In genomic region chr11:76277298-76278175, GRCh38 we compare ENCODE assay signal across 22 cellular contexts.
DNase-seq lines count a peak whose midpoint lies in the region; ATAC-seq and TF ChIP-seq lines count a peak whose summit lies in the region.
"Had no signal": no experiment of that assay in that cellular context is flagged by ENCODE, and none has a peak within 500 bp of the region (broad histone marks: within the 10 kb centered on the region; RNA-seq: fewer than 3 reads in every experiment).

No MANE protein-coding gene starts in this region.

- H3K23ac ChIP-seq in mesenchymal stem cell (ENCODE audit: low read length in 2 of 2) = no peak overlapping the region

- H3K4me3 ChIP-seq in BLaER1 treated with 17β-estradiol and CSF1 and Interleukin-3, amounts not matched to agents 10 nM and 100 nM = no peak overlapping the region
- H3K4me3 ChIP-seq in GM23338 = no peak overlapping the region
- H3K4me3 ChIP-seq in choroid plexus epithelial cell (ENCODE audit: low read depth, low read length) = no peak overlapping the region
- peak overlapping the region in 1 of 2 experiments; percentile 7 for H3K4me3 ChIP-seq in mesenchymal stem cell (ENCODE audit: insufficient read depth in 1 of 2, low read depth in 1 of 2, low read length in 2 of 2)
- H3K4me3 ChIP-seq: gastroesophageal sphincter had no signal

- no peak overlapping the region; a peak in 1 of 22 replicates for H3K27ac ChIP-seq in BLaER1 treated with 17β-estradiol and CSF1 and Interleukin-3, amounts not matched to agents 10 nM and 100 nM
- H3K27ac ChIP-seq in GM23338 (ENCODE audit: low read depth) (no peak overlapping the region), mesenchymal stem cell (ENCODE audit: low read length, poor library complexity, severe bottlenecking) (no peak overlapping the region)
- H3K27ac ChIP-seq: gastroesophageal sphincter had no signal

- H3F3A ChIP-seq in GM23338 (replicated peaks; ENCODE audit: low read depth) = no peaks in the 10 kb centered on the region

- peak; percentile 53 for ATAC-seq in GM23338
- ATAC-seq in HG02870 (IDR thresholded peaks at IDR 0.05; ENCODE audit: unreplicated experiment) = no peak
- ATAC-seq in GM21528 (IDR thresholded peaks at IDR 0.05; ENCODE audit: low FRiP score, unreplicated experiment) = no peak
- ATAC-seq: activated T-cell treated with anti-CD3 and anti-CD28 coated beads, Interleukin-2, amount 50 U/mL, for 4 hours; gastroesophageal sphincter had no signal

- H3K36me3 ChIP-seq in BLaER1 treated with 17β-estradiol and CSF1 and Interleukin-3, amounts not matched to agents 10 nM and 100 nM = no peaks in the 10 kb centered on the region
- H3K36me3 ChIP-seq in GM23338 (ENCODE audit: insufficient read depth) (no peaks in the 10 kb centered on the region), mesenchymal stem cell (ENCODE audit: control insufficient read depth in 1 of 2, insufficient read depth in 2 of 2, low read depth in 1 of 2, low read length in 2 of 2) (no peaks in the 10 kb centered on the region)
- H3K36me3 ChIP-seq: BE2C, gastroesophageal sphincter had no signal

- peak; percentile 33 for DNase-seq in GM23338 (ENCODE audit: low spot score)
- DNase-seq in choroid plexus epithelial cell (ENCODE audit: low read depth) = peak; percentile 35
- no peak for DNase-seq in mesenchymal stem cell
- DNase-seq in ACHN = no peak
- DNase-seq in LoVo (ENCODE audit: low spot score) = no peak
- DNase-seq: activated CD4-positive, alpha-beta T cell treated with anti-CD3 and anti-CD28 coated beads for 4 hours; activated naive CD4-positive, alpha-beta T cell treated with anti-CD3 and anti-CD28 coated beads for 36 hours; activated T-cell treated with anti-CD3 and anti-CD28 coated beads, Interleukin-2, amount 50 U/mL, for 4 hours; amygdala; BE2C; Calu3; GOT3; mammary epithelial cell; NCI-H1694 treated with DMSO at 0.1 percent for 48 hours; nucleus accumbens; RPMI8226; stimulated activated CD8-positive, alpha-beta memory T cell treated with anti-CD3 and anti-CD28 coated beads, Interleukin-4, amount 100 ng/mL, for 48 hours had no signal

- no peaks in the 10 kb centered on the region for H3K27me3 Mint-ChIP-seq in GM23338 (ENCODE audit: insufficient read depth, low read depth, poor library complexity)

- TF ChIP-seq CTCF in GM23338 (conservative IDR thresholded peaks at IDR 0.05; ENCODE audit: low read depth in 2 of 2) (no peak), choroid plexus epithelial cell (conservative IDR thresholded peaks at IDR 0.05; ENCODE audit: low read depth, low read length) (no peak)

- peaks cover 0 to 5% (median 0%) of the 10 kb centered on the region in 11 experiments; a peak in 1 of 22 replicates for H3K27me3 ChIP-seq in BLaER1 treated with 17β-estradiol and CSF1 and Interleukin-3, amounts not matched to agents 10 nM and 100 nM
- H3K27me3 ChIP-seq in GM23338 (ENCODE audit: insufficient read depth) (no peaks in the 10 kb centered on the region), mesenchymal stem cell (ENCODE audit: control insufficient read depth in 1 of 2, insufficient read depth in 1 of 2, low read length in 2 of 2) (peaks cover 41 to 85% of the 10 kb centered on the region in 2 experiments)
- H3K27me3 ChIP-seq: BE2C, gastroesophageal sphincter had no signal

- H3K14ac ChIP-seq in mesenchymal stem cell (ENCODE audit: low read length in 2 of 2) = peak overlapping the region in 1 of 2 experiments; percentile 4

- H2AFZ ChIP-seq in GM23338 (no peak overlapping the region), mesenchymal stem cell (ENCODE audit: low read depth, low read length) (no peak overlapping the region)

- no peaks in the 10 kb centered on the region for H3K79me1 ChIP-seq in mesenchymal stem cell (replicated peaks; ENCODE audit: low read length, poor library complexity, severe bottlenecking)

- peak overlapping the region; percentile 29 to 86 (median 70); a peak in 21 of 22 replicates for H3K4me2 ChIP-seq in BLaER1 treated with 17β-estradiol and CSF1 and Interleukin-3, amounts not matched to agents 10 nM and 100 nM
- H3K4me2 ChIP-seq in GM23338 (no peak overlapping the region), mesenchymal stem cell (ENCODE audit: low read length, poor library complexity, severe bottlenecking) (no peak overlapping the region)

- peaks cover 0 to 5% (median 0%) of the 10 kb centered on the region in 11 experiments; a peak in 4 of 22 replicates for H4K20me1 ChIP-seq in BLaER1 treated with 17β-estradiol and CSF1 and Interleukin-3, amounts not matched to agents 10 nM and 100 nM
- H4K20me1 ChIP-seq in GM23338 (replicated peaks; ENCODE audit: insufficient read depth) = no peaks in the 10 kb centered on the region

- H3K9ac ChIP-seq in BLaER1 treated with 17β-estradiol and CSF1 and Interleukin-3, amounts not matched to agents 10 nM and 100 nM = peak overlapping the region in 2 of 11 experiments; percentile 2 to 29; a peak in 1 of 22 replicates
- H3K9ac ChIP-seq in mesenchymal stem cell (ENCODE audit: low read length) = no peak overlapping the region

- H2BK5ac ChIP-seq in mesenchymal stem cell (ENCODE audit: low read depth, low read length, poor library complexity, severe bottlenecking) = no peak overlapping the region

- peaks cover 20% of the 10 kb centered on the region for H3K4me1 Mint-ChIP-seq in GM23338

- H3K4ac ChIP-seq in mesenchymal stem cell (ENCODE audit: low read depth in 1 of 2, low read length in 2 of 2) = no peak overlapping the region

- H2BK15ac ChIP-seq in mesenchymal stem cell (ENCODE audit: low read depth, poor library complexity, severe bottlenecking) = no peak overlapping the region

- no peak overlapping the region for H4K8ac ChIP-seq in mesenchymal stem cell (ENCODE audit: low read length)

- peak overlapping the region; percentile 29 for H4K91ac ChIP-seq in mesenchymal stem cell (ENCODE audit: low read length)

- no peak overlapping the region for H3K18ac ChIP-seq in mesenchymal stem cell (ENCODE audit: low read depth in 1 of 2, low read length in 2 of 2)

- H3K4me3 Mint-ChIP-seq in GM23338 = no peak overlapping the region
- H3K4me3 Mint-ChIP-seq: activated naive CD4-positive, alpha-beta T cell treated with anti-CD3 and anti-CD28 coated beads for 36 hours; activated T-cell treated with anti-CD3 and anti-CD28 coated beads, Interleukin-2, amount 50 U/mL, for 4 hours; T-helper 1 cell treated with Interleukin-12 subunit alpha and Interleukin-12 subunit beta and Interleukin-4 antibody, amounts not matched to agents 30 μg/mL and 1 μg/mL, for 36 hours had no signal

- H3K79me2 ChIP-seq in GM23338 (replicated peaks; ENCODE audit: insufficient read depth) = no peaks in the 10 kb centered on the region

- in situ Hi-C loops in ACHN (cut with HindIII; ENCODE audit: low pct_ligation_motif_present, low pct_unique_long_range_greater_than_20kb, low sequenced_read_pairs) = no loop called here

- no peaks in the 10 kb centered on the region for H3K36me3 Mint-ChIP-seq in GM23338 (ENCODE audit: low read depth)

- H2BK120ac ChIP-seq in mesenchymal stem cell (ENCODE audit: low read depth, low read length) = no peak overlapping the region

- no peak overlapping the region for H3K27ac Mint-ChIP-seq in GM23338
- H3K27ac Mint-ChIP-seq: activated naive CD4-positive, alpha-beta T cell treated with anti-CD3 and anti-CD28 coated beads for 36 hours; T-helper 1 cell treated with Interleukin-12 subunit alpha and Interleukin-12 subunit beta and Interleukin-4 antibody, amounts not matched to agents 30 μg/mL and 1 μg/mL, for 36 hours had no signal

- H3K9me3 ChIP-seq in BLaER1 treated with 17β-estradiol and CSF1 and Interleukin-3, amounts not matched to agents 10 nM and 100 nM (replicated peaks in 1 of 11) = peaks cover 10 to 20% (median 16%) of the 10 kb centered on the region in 11 experiments; a peak in 17 of 22 replicates
- H3K9me3 ChIP-seq in mesenchymal stem cell (ENCODE audit: control insufficient read depth, low read length) = peaks cover 12% of the 10 kb centered on the region
- H3K9me3 ChIP-seq: BE2C had no signal

- H3K4me1 ChIP-seq in BLaER1 treated with 17β-estradiol and CSF1 and Interleukin-3, amounts not matched to agents 10 nM and 100 nM = peaks cover 10 to 67% (median 43%) of the 10 kb centered on the region in 10 experiments; a peak in 19 of 20 replicates
- H3K4me1 ChIP-seq in GM23338 (ENCODE audit: insufficient read depth) (peaks cover 19% of the 10 kb centered on the region), mesenchymal stem cell (ENCODE audit: control insufficient read depth, insufficient read depth, low read depth, low read length) (peaks cover 10% of the 10 kb centered on the region)
- H3K4me1 ChIP-seq: gastroesophageal sphincter had no signal

- H2AK5ac ChIP-seq in mesenchymal stem cell (ENCODE audit: low read length, severe bottlenecking) = no peak overlapping the region

- no peaks in the 10 kb centered on the region; the same call in 1 of the 2 replicates for H3K9me2 ChIP-seq in GM23338 (ENCODE audit: insufficient read depth)

- 76% methylated on average over 25 of the region's 25 CpGs for WGBS in mesenchymal stem cell

- peaks cover 14% of the 10 kb centered on the region for H3K9me3 Mint-ChIP-seq in GM23338
- H3K9me3 Mint-ChIP-seq: activated naive CD4-positive, alpha-beta T cell treated with anti-CD3 and anti-CD28 coated beads for 36 hours; activated T-cell treated with anti-CD3 and anti-CD28 coated beads, Interleukin-2, amount 50 U/mL, for 4 hours had no signal

- H2BK12ac ChIP-seq in mesenchymal stem cell (ENCODE audit: low read length in 2 of 2) = no peak overlapping the region

TF ChIP-seq in GM23338, 12 proteins besides CTCF, POLR2A, EP300 and RAD21 (continues in another document):
- TF ChIP-seq, protein P1, sequence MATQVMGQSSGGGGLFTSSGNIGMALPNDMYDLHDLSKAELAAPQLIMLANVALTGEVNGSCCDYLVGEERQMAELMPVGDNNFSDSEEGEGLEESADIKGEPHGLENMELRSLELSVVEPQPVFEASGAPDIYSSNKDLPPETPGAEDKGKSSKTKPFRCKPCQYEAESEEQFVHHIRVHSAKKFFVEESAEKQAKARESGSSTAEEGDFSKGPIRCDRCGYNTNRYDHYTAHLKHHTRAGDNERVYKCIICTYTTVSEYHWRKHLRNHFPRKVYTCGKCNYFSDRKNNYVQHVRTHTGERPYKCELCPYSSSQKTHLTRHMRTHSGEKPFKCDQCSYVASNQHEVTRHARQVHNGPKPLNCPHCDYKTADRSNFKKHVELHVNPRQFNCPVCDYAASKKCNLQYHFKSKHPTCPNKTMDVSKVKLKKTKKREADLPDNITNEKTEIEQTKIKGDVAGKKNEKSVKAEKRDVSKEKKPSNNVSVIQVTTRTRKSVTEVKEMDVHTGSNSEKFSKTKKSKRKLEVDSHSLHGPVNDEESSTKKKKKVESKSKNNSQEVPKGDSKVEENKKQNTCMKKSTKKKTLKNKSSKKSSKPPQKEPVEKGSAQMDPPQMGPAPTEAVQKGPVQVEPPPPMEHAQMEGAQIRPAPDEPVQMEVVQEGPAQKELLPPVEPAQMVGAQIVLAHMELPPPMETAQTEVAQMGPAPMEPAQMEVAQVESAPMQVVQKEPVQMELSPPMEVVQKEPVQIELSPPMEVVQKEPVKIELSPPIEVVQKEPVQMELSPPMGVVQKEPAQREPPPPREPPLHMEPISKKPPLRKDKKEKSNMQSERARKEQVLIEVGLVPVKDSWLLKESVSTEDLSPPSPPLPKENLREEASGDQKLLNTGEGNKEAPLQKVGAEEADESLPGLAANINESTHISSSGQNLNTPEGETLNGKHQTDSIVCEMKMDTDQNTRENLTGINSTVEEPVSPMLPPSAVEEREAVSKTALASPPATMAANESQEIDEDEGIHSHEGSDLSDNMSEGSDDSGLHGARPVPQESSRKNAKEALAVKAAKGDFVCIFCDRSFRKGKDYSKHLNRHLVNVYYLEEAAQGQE (IDR thresholded peaks at IDR 0.05; ENCODE audit: unreplicated experiment) = no peak

Comparison
In these comparisons a context has a peak if more than half of its experiments do, and no peak if none do; other contexts are left out.
1. H3K4me2 ChIP-seq: peak in BLaER1 treated with 17β-estradiol and CSF1 and Interleukin-3, amounts not matched to agents 10 nM and 100 nM (11 of 11); none in GM23338 (single experiment) and mesenchymal stem cell (single experiment).
2. DNase-seq: peak in GM23338 (single experiment) and choroid plexus epithelial cell (single experiment); none in mesenchymal stem cell (single experiment), ACHN (single experiment) and LoVo (single experiment).